In the genomic region with DNA sequence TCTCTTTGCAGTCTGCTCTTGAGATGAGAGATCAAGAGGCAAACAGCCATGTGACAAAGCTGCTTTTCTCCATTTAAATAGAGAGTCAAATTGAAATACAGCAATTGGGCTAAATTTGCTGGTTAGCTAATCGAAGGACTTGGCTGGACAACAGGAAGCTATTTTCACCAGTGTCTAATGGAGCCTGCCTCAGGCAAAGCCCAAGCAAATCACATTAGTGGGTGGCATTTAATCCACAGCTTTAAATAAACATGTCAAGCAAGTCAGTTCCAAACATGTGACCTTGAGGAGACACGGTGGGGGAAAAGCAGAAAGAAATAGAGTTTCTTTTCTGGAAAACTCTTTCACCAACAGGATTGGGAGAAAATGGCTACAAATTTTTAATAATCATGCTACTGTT, we compare ENCODE assay signal across 1 cellular context.
TF ChIP-seq lines count a peak whose summit lies in the region.

No MANE protein-coding gene starts in this region.

TF ChIP-seq in SK-N-SH, 30 proteins besides CTCF, POLR2A, EP300 and RAD21 (continued from another document):
- TF ChIP-seq, protein P1, sequence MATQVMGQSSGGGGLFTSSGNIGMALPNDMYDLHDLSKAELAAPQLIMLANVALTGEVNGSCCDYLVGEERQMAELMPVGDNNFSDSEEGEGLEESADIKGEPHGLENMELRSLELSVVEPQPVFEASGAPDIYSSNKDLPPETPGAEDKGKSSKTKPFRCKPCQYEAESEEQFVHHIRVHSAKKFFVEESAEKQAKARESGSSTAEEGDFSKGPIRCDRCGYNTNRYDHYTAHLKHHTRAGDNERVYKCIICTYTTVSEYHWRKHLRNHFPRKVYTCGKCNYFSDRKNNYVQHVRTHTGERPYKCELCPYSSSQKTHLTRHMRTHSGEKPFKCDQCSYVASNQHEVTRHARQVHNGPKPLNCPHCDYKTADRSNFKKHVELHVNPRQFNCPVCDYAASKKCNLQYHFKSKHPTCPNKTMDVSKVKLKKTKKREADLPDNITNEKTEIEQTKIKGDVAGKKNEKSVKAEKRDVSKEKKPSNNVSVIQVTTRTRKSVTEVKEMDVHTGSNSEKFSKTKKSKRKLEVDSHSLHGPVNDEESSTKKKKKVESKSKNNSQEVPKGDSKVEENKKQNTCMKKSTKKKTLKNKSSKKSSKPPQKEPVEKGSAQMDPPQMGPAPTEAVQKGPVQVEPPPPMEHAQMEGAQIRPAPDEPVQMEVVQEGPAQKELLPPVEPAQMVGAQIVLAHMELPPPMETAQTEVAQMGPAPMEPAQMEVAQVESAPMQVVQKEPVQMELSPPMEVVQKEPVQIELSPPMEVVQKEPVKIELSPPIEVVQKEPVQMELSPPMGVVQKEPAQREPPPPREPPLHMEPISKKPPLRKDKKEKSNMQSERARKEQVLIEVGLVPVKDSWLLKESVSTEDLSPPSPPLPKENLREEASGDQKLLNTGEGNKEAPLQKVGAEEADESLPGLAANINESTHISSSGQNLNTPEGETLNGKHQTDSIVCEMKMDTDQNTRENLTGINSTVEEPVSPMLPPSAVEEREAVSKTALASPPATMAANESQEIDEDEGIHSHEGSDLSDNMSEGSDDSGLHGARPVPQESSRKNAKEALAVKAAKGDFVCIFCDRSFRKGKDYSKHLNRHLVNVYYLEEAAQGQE (IDR thresholded peaks at IDR 0.05; ENCODE audit: low read depth, low read length): no peak
- TF ChIP-seq TAF1 (IDR thresholded peaks at IDR 0.05; ENCODE audit: borderline replicate concordance, low read depth, low read length): no peak
- TF ChIP-seq, protein P2, sequence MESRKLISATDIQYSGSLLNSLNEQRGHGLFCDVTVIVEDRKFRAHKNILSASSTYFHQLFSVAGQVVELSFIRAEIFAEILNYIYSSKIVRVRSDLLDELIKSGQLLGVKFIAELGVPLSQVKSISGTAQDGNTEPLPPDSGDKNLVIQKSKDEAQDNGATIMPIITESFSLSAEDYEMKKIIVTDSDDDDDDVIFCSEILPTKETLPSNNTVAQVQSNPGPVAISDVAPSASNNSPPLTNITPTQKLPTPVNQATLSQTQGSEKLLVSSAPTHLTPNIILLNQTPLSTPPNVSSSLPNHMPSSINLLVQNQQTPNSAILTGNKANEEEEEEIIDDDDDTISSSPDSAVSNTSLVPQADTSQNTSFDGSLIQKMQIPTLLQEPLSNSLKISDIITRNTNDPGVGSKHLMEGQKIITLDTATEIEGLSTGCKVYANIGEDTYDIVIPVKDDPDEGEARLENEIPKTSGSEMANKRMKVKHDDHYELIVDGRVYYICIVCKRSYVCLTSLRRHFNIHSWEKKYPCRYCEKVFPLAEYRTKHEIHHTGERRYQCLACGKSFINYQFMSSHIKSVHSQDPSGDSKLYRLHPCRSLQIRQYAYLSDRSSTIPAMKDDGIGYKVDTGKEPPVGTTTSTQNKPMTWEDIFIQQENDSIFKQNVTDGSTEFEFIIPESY (IDR thresholded peaks at IDR 0.05; ENCODE audit: borderline replicate concordance, low read depth): no peak
- TF ChIP-seq NFIC (IDR thresholded peaks at IDR 0.05; ENCODE audit: borderline replicate concordance): no peak
- TF ChIP-seq GATA2 (CRISPR knock-in tag; IDR thresholded peaks at IDR 0.05): peak; percentile 57
- no peak for TF ChIP-seq FOXM1 (IDR thresholded peaks at IDR 0.05; ENCODE audit: low read depth)
- peak; percentile 83 for TF ChIP-seq MXI1 (IDR thresholded peaks at IDR 0.05; ENCODE audit: low read depth, low read length)
- TF ChIP-seq RXRA (IDR thresholded peaks at IDR 0.05; ENCODE audit: borderline replicate concordance, low read depth): no peak
- 0 out of 2 replicates have a peak, but pooled peaks have one; percentile 13 for TF ChIP-seq RFX5 (IDR thresholded peaks at IDR 0.05; ENCODE audit: low read length)
- TF ChIP-seq TCF12 (IDR thresholded peaks at IDR 0.05): peak; percentile 54
- peak; percentile 88 for TF ChIP-seq RCOR1 (IDR thresholded peaks at IDR 0.05; ENCODE audit: low read length)
- TF ChIP-seq, protein P3, sequence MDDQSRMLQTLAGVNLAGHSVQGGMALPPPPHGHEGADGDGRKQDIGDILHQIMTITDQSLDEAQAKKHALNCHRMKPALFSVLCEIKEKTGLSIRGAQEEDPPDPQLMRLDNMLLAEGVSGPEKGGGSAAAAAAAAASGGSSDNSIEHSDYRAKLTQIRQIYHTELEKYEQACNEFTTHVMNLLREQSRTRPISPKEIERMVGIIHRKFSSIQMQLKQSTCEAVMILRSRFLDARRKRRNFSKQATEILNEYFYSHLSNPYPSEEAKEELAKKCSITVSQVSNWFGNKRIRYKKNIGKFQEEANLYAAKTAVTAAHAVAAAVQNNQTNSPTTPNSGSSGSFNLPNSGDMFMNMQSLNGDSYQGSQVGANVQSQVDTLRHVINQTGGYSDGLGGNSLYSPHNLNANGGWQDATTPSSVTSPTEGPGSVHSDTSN (IDR thresholded peaks at IDR 0.05): no peak
- TF ChIP-seq NRF1 (IDR thresholded peaks at IDR 0.05; ENCODE audit: low read depth, low read length): no peak
- TF ChIP-seq, protein P4, sequence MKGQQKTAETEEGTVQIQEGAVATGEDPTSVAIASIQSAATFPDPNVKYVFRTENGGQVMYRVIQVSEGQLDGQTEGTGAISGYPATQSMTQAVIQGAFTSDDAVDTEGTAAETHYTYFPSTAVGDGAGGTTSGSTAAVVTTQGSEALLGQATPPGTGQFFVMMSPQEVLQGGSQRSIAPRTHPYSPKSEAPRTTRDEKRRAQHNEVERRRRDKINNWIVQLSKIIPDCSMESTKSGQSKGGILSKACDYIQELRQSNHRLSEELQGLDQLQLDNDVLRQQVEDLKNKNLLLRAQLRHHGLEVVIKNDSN (IDR thresholded peaks at IDR 0.05; ENCODE audit: borderline replicate concordance, low read depth): no peak
